Comparison of ENCODE assay signal across 20 cellular contexts in genomic region chr12:2772370-2772769, GRCh38. TPM values are rescaled to one million over a fixed set of nuclear protein-coding genes. Genes with fewer than 3 reads are reported as not detected.
A peak's percentile ranks its signal among the peaks of the same experiment; 100 is the strongest.
DNase-seq lines count a peak whose midpoint lies in the region; FAIRE-seq and TF ChIP-seq lines count a peak whose summit lies in the region.
"Had no signal": no experiment of that assay in that cellular context is flagged by ENCODE, and none has a peak within 500 bp of the region (broad histone marks: within the 10 kb centered on the region; RNA-seq: fewer than 3 reads in every experiment).

No MANE protein-coding gene starts in this region.

- no peak overlapping the region for H2BK12ac ChIP-seq in H1 (ENCODE audit: low read depth, low read length)

- H4K20me1 ChIP-seq in H1 (replicated peaks in 1 of 2; ENCODE audit: control insufficient read depth in 1 of 2, insufficient read depth in 2 of 2, low read length in 2 of 2), result no peaks in the 10 kb centered on the region

- no peak overlapping the region for H4K8ac ChIP-seq in H1 (ENCODE audit: extremely low read depth, insufficient read depth, low read length)

- no peaks in the 10 kb centered on the region for H3K9me3 ChIP-seq in H1 (ENCODE audit: insufficient read depth in 2 of 2, low read depth in 1 of 2, low read length in 1 of 2)
- no peaks in the 10 kb centered on the region for H3K9me3 ChIP-seq in small intestine (ENCODE audit: control insufficient read depth, low read depth)
- H3K9me3 ChIP-seq: A549, Caco-2 had no signal

- peak overlapping the region; percentile 29; the same call in 1 of the 2 replicates for H2BK15ac ChIP-seq in H1 (ENCODE audit: low read length)

- H2BK120ac ChIP-seq in H1 (replicated peaks; ENCODE audit: low read depth, low read length), result no peak overlapping the region

- FAIRE-seq in H1 (lab: Jason Lieb, UNC) (no peak), urothelium cell line (lab: Jason Lieb, UNC) (peak; percentile 32), small intestine (lab: Jason Lieb, UNC) (no peak)
- FAIRE-seq: A549, D721Med, G401.6, GM12891, GM19239 had no signal

- TF ChIP-seq RAD21 in H1 (IDR thresholded peaks at IDR 0.05 in 1 of 2, conservative IDR thresholded peaks at IDR 0.05 in 1 of 2; ENCODE audit: low read depth in 2 of 2, low read length in 2 of 2), result no peak

- H3K18ac ChIP-seq in H1 (ENCODE audit: extremely low read depth, low read length), result no peak overlapping the region

- TF ChIP-seq EP300 in H1 (IDR thresholded peaks at IDR 0.05; ENCODE audit: borderline replicate concordance in 1 of 2, low read depth in 2 of 2, low read length in 2 of 2), result no peak

- H3K27me3 ChIP-seq in H1 (replicated peaks in 1 of 4; ENCODE audit: control insufficient read depth in 3 of 4, extremely low read depth in 1 of 4, insufficient read depth in 3 of 4, low read length in 3 of 4) (no peaks in the 10 kb centered on the region), small intestine (ENCODE audit: control insufficient read depth in 2 of 2, insufficient read depth in 2 of 2, low read length in 2 of 2) (no peaks in the 10 kb centered on the region)
- H3K27me3 ChIP-seq: BLaER1 treated with 17β-estradiol and CSF1 and Interleukin-3, amounts not matched to agents 10 nM and 100 nM had no signal

- H3K36me3 ChIP-seq in H1 (ENCODE audit: control insufficient read depth in 2 of 4, insufficient read depth in 4 of 4, low read length in 3 of 4) (no peaks in the 10 kb centered on the region), small intestine (ENCODE audit: control insufficient read depth in 2 of 2, insufficient read depth in 2 of 2, low read length in 2 of 2) (no peaks in the 10 kb centered on the region)
- H3K36me3 ChIP-seq: BLaER1 treated with 17β-estradiol and CSF1 and Interleukin-3, amounts not matched to agents 10 nM and 100 nM had no signal

- H3K27ac ChIP-seq in H1 (ENCODE audit: low read depth, low read length) (no peak overlapping the region), small intestine (ENCODE audit: low read depth in 1 of 2, low read length in 1 of 2) (no peak overlapping the region)
- H3K27ac ChIP-seq: 22Rv1; A549; BLaER1 treated with 17β-estradiol and CSF1 and Interleukin-3, amounts not matched to agents 10 nM and 100 nM; C4-2B had no signal

- no peaks in the 10 kb centered on the region; the same call in 1 of the 2 replicates for H3K23me2 ChIP-seq in H1 (ENCODE audit: low read depth, low read length)

- H2BK5ac ChIP-seq in H1 (ENCODE audit: low read depth, low read length), result peak overlapping the region; percentile 39; the same call in 1 of the 2 replicates

- no peak overlapping the region for H4K91ac ChIP-seq in H1 (replicated peaks; ENCODE audit: insufficient read length, low read length)

- H3K23ac ChIP-seq in H1 (ENCODE audit: insufficient read length), result no peak overlapping the region

- H2AFZ ChIP-seq in H1 (ENCODE audit: low read length), result no peak overlapping the region

- no peak overlapping the region for H4K5ac ChIP-seq in H1 (ENCODE audit: insufficient read length, low read depth, low read length)

- H3K79me2 ChIP-seq in H1 (ENCODE audit: control insufficient read depth in 1 of 2, insufficient read depth in 2 of 2, low read length in 2 of 2), result no peaks in the 10 kb centered on the region

- H2AK5ac ChIP-seq in H1 (ENCODE audit: low read depth, low read length), result no peak overlapping the region

- POLR2A ChIA-PET in H1 (lab: Charles Lee; ENCODE audit: partially characterized antibody), result interaction anchor here (1.0 to 1.2 kb wide), 2 partner anchors 11 to 34 kb away, joined by 3 to 4 read pairs; no protein-coding TSS in a partner anchor

- peak; percentile 35 for DNase-seq in activated CD8-positive, alpha-beta memory T cell treated with anti-CD3 and anti-CD28 coated beads for 24 hours
- DNase-seq in activated CD8-positive, alpha-beta memory T cell treated with anti-CD3 and anti-CD28 coated beads, Interleukin-2, amount 50 U/mL, for 4 hours, result no peak
- no peak for DNase-seq in H1 (ENCODE audit: low read depth in 1 of 2, low spot score in 2 of 2)
- DNase-seq in urothelium cell line (ENCODE audit: low spot score), result no peak
- DNase-seq in small intestine, result no peak
- no peak for DNase-seq in anterior cingulate cortex (lab: John Stamatoyannopoulos, UW)
- DNase-seq: AML-193; Caco-2; Calu3; CD4-positive, alpha-beta T cell; DMS79 treated with DMSO at 0.1 percent for 48 hours; GF-D8 had no signal

- H3K9ac ChIP-seq in H1 (replicated peaks in 1 of 4; ENCODE audit: extremely low read depth in 1 of 4, low read depth in 3 of 4, low read length in 3 of 4), result no peak overlapping the region
- H3K9ac ChIP-seq: BLaER1 treated with 17β-estradiol and CSF1 and Interleukin-3, amounts not matched to agents 10 nM and 100 nM had no signal

- no peak overlapping the region for H3K56ac ChIP-seq in H1 (replicated peaks; ENCODE audit: insufficient read length, low read depth, low read length)

- H3K79me1 ChIP-seq in H1 (ENCODE audit: low read depth, low read length), result no peaks in the 10 kb centered on the region

- no peak overlapping the region for H3K4me3 ChIP-seq in H1 (ENCODE audit: extremely low read depth in 1 of 4, insufficient read depth in 2 of 4, low read depth in 3 of 4, low read length in 4 of 4)
- H3K4me3 ChIP-seq in small intestine (ENCODE audit: low read depth in 1 of 2, low read length in 2 of 2), result no peak overlapping the region
- H3K4me3 ChIP-seq: A549; BLaER1 treated with 17β-estradiol and CSF1 and Interleukin-3, amounts not matched to agents 10 nM and 100 nM had no signal

- no peak overlapping the region for H3K14ac ChIP-seq in H1 (ENCODE audit: insufficient read length)

- H2BK20ac ChIP-seq in H1 (ENCODE audit: low read length), result no peak overlapping the region

- TF ChIP-seq POLR2A in H1 (IDR thresholded peaks at IDR 0.05; ENCODE audit: control extremely low read depth in 1 of 2, low read depth in 2 of 2, low read length in 2 of 2), result no peak

- CTCF ChIA-PET in H1 (lab: Charles Lee; ENCODE audit: partially characterized antibody), result interaction anchor here (1.6 to 3.0 kb wide), 3 partner anchors 12 to 23 kb away, joined by 5 to 19 read pairs (median 8); no protein-coding TSS in a partner anchor

- H3K4me2 ChIP-seq in H1 (ENCODE audit: insufficient read depth in 1 of 2, low read depth in 2 of 2, low read length in 2 of 2), result no peak overlapping the region
- H3K4me2 ChIP-seq: A549; BLaER1 treated with 17β-estradiol and CSF1 and Interleukin-3, amounts not matched to agents 10 nM and 100 nM had no signal

- 84% methylated on average over 4 of the region's 4 CpGs; no CpG with 5 or more reads in 1 of the 2 experiments for WGBS in H1 (ENCODE audit: extremely low coverage in 1 of 2, insufficient coverage in 1 of 2, insufficient read length in 1 of 2, insufficient replicate concordance in 2 of 2, low coverage in 1 of 2, low lambda C conversion rate in 2 of 2, missing lambda C conversion rate in 1 of 2), 2 experiments
- 71 to 78% (median 74%) methylated on average over 4 of the region's 4 CpGs for WGBS in small intestine, 3 donors

- TF ChIP-seq CTCF in H1 (IDR thresholded peaks at IDR 0.05; ENCODE audit: control extremely low read depth in 1 of 3, insufficient read depth in 1 of 3, low read depth in 1 of 3, low read length in 3 of 3), result no peak

- no peak overlapping the region for H3K4ac ChIP-seq in H1 (replicated peaks; ENCODE audit: insufficient read length, low read depth, low read length)

- H3K4me1 ChIP-seq in H1 (replicated peaks in 1 of 4; ENCODE audit: control insufficient read depth in 3 of 4, insufficient read depth in 4 of 4, low read length in 3 of 4) (peaks cover 0 to 2% (median 0%) of the 10 kb centered on the region in 4 experiments; a peak in 1 of 7 replicates), small intestine (ENCODE audit: control insufficient read depth in 2 of 2, insufficient read depth in 1 of 2, low read depth in 1 of 2, low read length in 1 of 2) (peaks cover 0 to 2% of the 10 kb centered on the region in 2 donors)
- H3K4me1 ChIP-seq: A549; BLaER1 treated with 17β-estradiol and CSF1 and Interleukin-3, amounts not matched to agents 10 nM and 100 nM; Caco-2 had no signal

TF ChIP-seq in H1, 55 proteins besides CTCF, POLR2A, EP300 and RAD21:
- no peak for TF ChIP-seq RFX5 (IDR thresholded peaks at IDR 0.05; ENCODE audit: borderline replicate concordance, low read depth, low read length)
- no peak for TF ChIP-seq BRCA1 (IDR thresholded peaks at IDR 0.05; ENCODE audit: low read depth, low read length)
- no peak for TF ChIP-seq RBBP5 (IDR thresholded peaks at IDR 0.05; ENCODE audit: borderline replicate concordance, low read depth, low read length)
- no peak for TF ChIP-seq GTF2F1 (IDR thresholded peaks at IDR 0.05; ENCODE audit: borderline replicate concordance, low read depth, low read length)
- no peak for TF ChIP-seq BCL11A (IDR thresholded peaks at IDR 0.05; ENCODE audit: low read depth in 2 of 2, low read length in 2 of 2)
- TF ChIP-seq ZNF274 (IDR thresholded peaks at IDR 0.05; ENCODE audit: borderline replicate concordance, extremely low read depth, low read length), result no peak
TF ChIP-seq in H1: peak in this region for 0.

RNA-seq across cellular contexts. Expression of gene FKBP4, which starts 22.4 kb away (rescaled TPM):
- 227 and 243 TPM in 2 replicates for total RNA-seq in H1 (2021; fragmentation: NEBNext Ultra II Directional; extraction: Animal tissue kit (Norgen Biotek cat#: 25700))
- 72.6 and 82.0 TPM in 2 replicates for polyA plus RNA-seq in H1 (2011; rRNA removed)
- 106 TPM for polyA plus RNA-seq in H1 (2011; cell fraction: cytosol; rRNA removed)
- 112 TPM for polyA plus RNA-seq in H1 (2011; cell fraction: nucleus; rRNA removed)
- 158 to 191 TPM (median 164 TPM) in 4 replicates for polyA plus RNA-seq in H1 (2012, experiment 1 of 2)
- polyA plus RNA-seq in H1 (2012, experiment 2 of 2), result 169 TPM
- polyA plus RNA-seq in H1 (2013, experiment 1 of 2), result 116 TPM
- polyA plus RNA-seq in H1 (2013, experiment 2 of 2), result 114 TPM
- 119 and 142 TPM in 2 replicates for polyA minus RNA-seq in H1 (2011; rRNA and poly(A)+ RNA removed)
- 99.8 TPM for polyA minus RNA-seq in H1 (2011; cell fraction: cytosol; rRNA and poly(A)+ RNA removed)
- 91.1 TPM for polyA minus RNA-seq in H1 (2011; cell fraction: nucleus; rRNA and poly(A)+ RNA removed)
- polyA plus RNA-seq in small intestine, result 10 to 100 TPM; 20.3 to 37.0 (median 31.8) TPM

RNA-seq across cellular contexts. Expression of gene ITFG2, which starts 40.1 kb away (rescaled TPM):
- total RNA-seq in H1 (2021; fragmentation: NEBNext Ultra II Directional; extraction: Animal tissue kit (Norgen Biotek cat#: 25700)), result 22.9 and 23.0 TPM in 2 replicates
- polyA plus RNA-seq in H1 (2011; rRNA removed), result 15.0 and 20.8 TPM in 2 replicates
- polyA plus RNA-seq in H1 (2011; cell fraction: cytosol; rRNA removed), result 21.5 TPM
- polyA plus RNA-seq in H1 (2011; cell fraction: nucleus; rRNA removed), result 47.7 TPM
- 39.0 to 45.0 TPM (median 40.5 TPM) in 4 replicates for polyA plus RNA-seq in H1 (2012, experiment 1 of 2)
- polyA plus RNA-seq in H1 (2012, experiment 2 of 2), result 16.1 TPM
- 12.1 TPM for polyA plus RNA-seq in H1 (2013, experiment 1 of 2)
- polyA plus RNA-seq in H1 (2013, experiment 2 of 2), result 10.8 TPM
- 35.9 and 37.4 TPM in 2 replicates for polyA minus RNA-seq in H1 (2011; rRNA and poly(A)+ RNA removed)
- polyA minus RNA-seq in H1 (2011; cell fraction: cytosol; rRNA and poly(A)+ RNA removed), result 17.5 TPM
- 38.8 TPM for polyA minus RNA-seq in H1 (2011; cell fraction: nucleus; rRNA and poly(A)+ RNA removed)
- 10 to 100 TPM; 17.0 to 27.0 (median 17.7) TPM for polyA plus RNA-seq in small intestine
